Comparison of ENCODE assay signal across 10 cellular contexts in genomic region chr4:126223784-126224407, GRCh38.
A peak's percentile ranks its signal among the peaks of the same experiment; 100 is the strongest.
DNase-seq lines count a peak whose midpoint lies in the region; ATAC-seq and TF ChIP-seq lines count a peak whose summit lies in the region.
"Had no signal": no experiment of that assay in that cellular context is flagged by ENCODE, and none has a peak within 500 bp of the region (broad histone marks: within the 10 kb centered on the region; RNA-seq: fewer than 3 reads in every experiment).

No MANE protein-coding gene starts in this region.

- H3K4me3 ChIP-seq in WERI-Rb-1 (ENCODE audit: low read depth, low read length) (no peak overlapping the region), kidney epithelial cell (ENCODE audit: low read depth, low read length) (no peak overlapping the region)
- H3K4me3 ChIP-seq: psoas muscle had no signal

- H3K27me3 Mint-ChIP-seq in HFFc6 (ENCODE audit: insufficient read depth) (no peaks in the 10 kb centered on the region), natural killer cell (ENCODE audit: low read depth in 2 of 2) (no peaks in the 10 kb centered on the region)
- H3K27me3 Mint-ChIP-seq: activated naive CD4-positive, alpha-beta T cell treated with anti-CD3 and anti-CD28 coated beads, Interleukin-2, amount 50 U/mL, for 24 hours had no signal

- H3K27me3 ChIP-seq in WERI-Rb-1 (ENCODE audit: insufficient read depth, low read depth, severe bottlenecking): no peaks in the 10 kb centered on the region
- no peaks in the 10 kb centered on the region for H3K27me3 ChIP-seq in kidney epithelial cell (ENCODE audit: control insufficient read depth, insufficient read depth, low read length)

- TF ChIP-seq CTCF in HFFc6 (IDR thresholded peaks at IDR 0.05) (peak; percentile 83), WERI-Rb-1 (IDR thresholded peaks at IDR 0.05; ENCODE audit: low read depth, low read length) (peak; percentile 42), kidney epithelial cell (IDR thresholded peaks at IDR 0.05; ENCODE audit: insufficient read depth, low read length, poor library complexity, severe bottlenecking) (peak; percentile 62), natural killer cell (IDR thresholded peaks at IDR 0.05) (no peak)

- no peaks in the 10 kb centered on the region for H3K36me3 Mint-ChIP-seq in HFFc6 (ENCODE audit: low read depth)
- H3K36me3 Mint-ChIP-seq in natural killer cell: no peaks in the 10 kb centered on the region
- H3K36me3 Mint-ChIP-seq: activated naive CD4-positive, alpha-beta T cell treated with anti-CD3 and anti-CD28 coated beads, Interleukin-2, amount 50 U/mL, for 24 hours had no signal

- DNase-seq in AML-193 (lab: John Stamatoyannopoulos, UW) (peak; percentile 2 to 27), HFFc6 (peak; percentile 12), WERI-Rb-1 (no peak), kidney epithelial cell (ENCODE audit: low read depth) (no peak), natural killer cell (no peak), ureter (ENCODE audit: low spot score) (no peak)
- DNase-seq: psoas muscle had no signal

- H3K4me1 Mint-ChIP-seq in HFFc6 (ENCODE audit: low read depth) (no peaks in the 10 kb centered on the region), natural killer cell (no peaks in the 10 kb centered on the region)
- H3K4me1 Mint-ChIP-seq: activated naive CD4-positive, alpha-beta T cell treated with anti-CD3 and anti-CD28 coated beads, Interleukin-2, amount 50 U/mL, for 24 hours had no signal

- no peak overlapping the region for H3K27ac Mint-ChIP-seq in HFFc6
- H3K27ac Mint-ChIP-seq in natural killer cell: no peak overlapping the region
- H3K27ac Mint-ChIP-seq: activated naive CD4-positive, alpha-beta T cell treated with anti-CD3 and anti-CD28 coated beads, Interleukin-2, amount 50 U/mL, for 24 hours had no signal

- no peaks in the 10 kb centered on the region for H3K9me3 ChIP-seq in WERI-Rb-1 (ENCODE audit: severe bottlenecking)
- H3K9me3 ChIP-seq: psoas muscle had no signal

- no peaks in the 10 kb centered on the region for H3K9me3 Mint-ChIP-seq in HFFc6
- peaks cover 4 to 12% of the 10 kb centered on the region in 2 donors for H3K9me3 Mint-ChIP-seq in natural killer cell

- no peak for ATAC-seq in natural killer cell
- ATAC-seq in GM19452 (IDR thresholded peaks at IDR 0.05; ENCODE audit: unreplicated experiment): no peak
- ATAC-seq in HG02678 (IDR thresholded peaks at IDR 0.05; ENCODE audit: unreplicated experiment): no peak
- ATAC-seq: psoas muscle had no signal

- H3K36me3 ChIP-seq in WERI-Rb-1 (no peaks in the 10 kb centered on the region), kidney epithelial cell (ENCODE audit: control insufficient read depth, insufficient read depth, low read length) (no peaks in the 10 kb centered on the region)

- H3K27ac ChIP-seq in WERI-Rb-1: no peak overlapping the region
- H3K27ac ChIP-seq: psoas muscle had no signal

- H3K4me3 Mint-ChIP-seq in HFFc6: no peak overlapping the region
- H3K4me3 Mint-ChIP-seq in natural killer cell: no peak overlapping the region
- H3K4me3 Mint-ChIP-seq: activated naive CD4-positive, alpha-beta T cell treated with anti-CD3 and anti-CD28 coated beads, Interleukin-2, amount 50 U/mL, for 24 hours had no signal

- intact Hi-C loops in natural killer cell (cut with micrococcal nuclease): no loop called here

Comparison
In these comparisons a context has a peak if more than half of its experiments do, and no peak if none do; other contexts are left out.
1. DNase-seq: peak in AML-193 (2 of 2) and HFFc6 (single experiment); none in WERI-Rb-1 (single experiment), kidney epithelial cell (single experiment), natural killer cell (single experiment) and ureter (single experiment).